9 cellular contexts compared by ENCODE assay signal in the genomic region with DNA sequence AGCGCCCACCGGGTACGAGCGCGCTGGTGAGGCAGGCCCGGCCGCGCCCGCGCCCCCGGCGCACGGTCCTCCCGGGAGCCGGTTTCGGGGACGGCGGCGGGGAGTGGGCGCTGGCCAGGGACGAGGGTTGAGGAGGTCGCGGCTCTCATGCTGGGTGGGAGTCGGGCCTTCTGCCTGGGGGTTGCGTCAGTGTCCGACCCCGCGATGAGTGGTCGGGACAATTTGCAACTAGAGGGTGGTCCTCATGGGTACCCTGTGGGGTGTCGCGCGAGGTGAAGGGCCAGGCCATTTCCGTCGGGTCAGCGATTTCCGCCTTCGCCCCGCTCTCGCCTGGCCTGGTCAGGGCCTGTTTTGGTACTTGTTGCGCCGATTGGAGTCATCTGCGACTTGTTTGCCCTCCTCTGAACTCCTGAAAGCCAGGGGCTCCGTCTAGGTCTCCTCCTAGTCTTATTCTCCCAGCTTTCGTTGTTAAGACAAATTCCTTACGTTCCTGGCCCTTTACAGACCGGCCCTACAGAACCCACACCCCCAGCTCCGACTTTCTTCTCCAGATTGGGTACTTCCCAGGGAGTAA. TPM values are rescaled to one million over a fixed set of nuclear protein-coding genes. Genes with fewer than 3 reads are reported as not detected.
A peak's percentile ranks its signal among the peaks of the same experiment; 100 is the strongest.
DNase-seq lines count a peak whose midpoint lies in the region; ATAC-seq, FAIRE-seq and TF ChIP-seq lines count a peak whose summit lies in the region.
"Had no signal": no experiment of that assay in that cellular context is flagged by ENCODE, and none has a peak within 500 bp of the region (broad histone marks: within the 10 kb centered on the region; RNA-seq: fewer than 3 reads in every experiment).

No MANE protein-coding gene starts in this region.

- H2BK20ac ChIP-seq in IMR-90 (ENCODE audit: low read depth, low read length), result no peak overlapping the region

- TF ChIP-seq CTCF in IMR-90 (conservative IDR thresholded peaks at IDR 0.05; ENCODE audit: low read depth, low read length), result no peak

- dilution Hi-C loops in IMR-90 (cut with HindIII; ENCODE audit: low sequenced_read_pairs, unreplicated experiment), result no loop called here

- H4K8ac ChIP-seq in IMR-90 (ENCODE audit: low read depth in 2 of 2, low read length in 2 of 2), result peak overlapping the region; percentile 55 to 65

- peak overlapping the region; percentile 90 for H3K4ac ChIP-seq in IMR-90 (ENCODE audit: low read depth, low read length)

- TF ChIP-seq RAD21 in IMR-90 (IDR thresholded peaks at IDR 0.05; ENCODE audit: low read length), result no peak

- H2AFZ ChIP-seq in IMR-90 (replicated peaks; ENCODE audit: low read length, poor library complexity), result peak overlapping the region; percentile 94

- H2BK5ac ChIP-seq in IMR-90 (ENCODE audit: low read depth, low read length, poor library complexity, severe bottlenecking), result peak overlapping the region; percentile 89

- WGBS in IMR-90 (ENCODE audit: extremely low coverage in 2 of 2, insufficient read length in 1 of 2), 2 experiments, result 1% methylated on average over 34 of the region's 47 CpGs; no CpG with 5 or more reads in 1 of the 2 experiments
- WGBS in small intestine, 3 donors, result 0% methylated on average over 36 to 47 of the region's 47 CpGs

- H3K9ac ChIP-seq in BLaER1 (peak overlapping the region; percentile 98), IMR-90 (ENCODE audit: low read depth, low read length) (peak overlapping the region; percentile 90)

- H3K4me3 ChIP-seq in BLaER1, result peak overlapping the region; percentile 93
- peak overlapping the region; percentile 86 for H3K4me3 ChIP-seq in IMR-90 (ENCODE audit: insufficient read depth, low read depth, low read length)
- peak overlapping the region; percentile 91 to 95 for H3K4me3 ChIP-seq in small intestine (ENCODE audit: low read depth in 1 of 2, low read length in 2 of 2)

- TF ChIP-seq POLR2A in IMR-90 (IDR thresholded peaks at IDR 0.05; ENCODE audit: low read depth, low read length), result no peak

- H3K36me3 ChIP-seq in BLaER1 (peaks cover 20% of the 10 kb centered on the region; the same call in 1 of the 2 replicates), IMR-90 (ENCODE audit: control insufficient read depth, insufficient read depth, low read length) (no peaks in the 10 kb centered on the region), small intestine (ENCODE audit: control insufficient read depth in 2 of 2, insufficient read depth in 2 of 2, low read length in 2 of 2) (no peaks in the 10 kb centered on the region)

- BruUV-seq in IMR-90 (replicated peaks; lab: Mats Ljungman, UMichigan), result no TSS peak

- peak overlapping the region; percentile 96 for H3K14ac ChIP-seq in IMR-90 (replicated peaks; ENCODE audit: low read depth, low read length)

- H4K91ac ChIP-seq in IMR-90 (ENCODE audit: insufficient read depth, low read depth, low read length), result peak overlapping the region; percentile 64

- in situ Hi-C loops in IMR-90 (cut with MboI; ENCODE audit: low sequenced_read_pairs), result no loop called here

- POLR2A ChIA-PET in IMR-90 (lab: Charles Lee; ENCODE audit: unreplicated experiment), result no interaction called here

- H3K18ac ChIP-seq in IMR-90 (ENCODE audit: low read depth, low read length), result peak overlapping the region; percentile 69; the same call in 1 of the 2 replicates

- H3K27ac ChIP-seq in BLaER1 (peak overlapping the region; percentile 99), IMR-90 (ENCODE audit: insufficient read depth, low read length) (peak overlapping the region; percentile 92), small intestine (ENCODE audit: low read depth in 1 of 2, low read length in 1 of 2) (peak overlapping the region; percentile 97 to 99)

- H3K56ac ChIP-seq in IMR-90 (ENCODE audit: extremely low read depth, insufficient read depth, low read length), result peak overlapping the region; percentile 79

- H4K20me1 ChIP-seq in BLaER1 (peaks cover 50% of the 10 kb centered on the region), IMR-90 (ENCODE audit: insufficient read depth, low read length) (peaks cover 49% of the 10 kb centered on the region)

- peak; percentile 7 for ATAC-seq in GM19023 (IDR thresholded peaks at IDR 0.05; ENCODE audit: unreplicated experiment)
- ATAC-seq in IMR-90 (ENCODE audit: low read depth), result peak; percentile 37

- H2BK15ac ChIP-seq in IMR-90 (ENCODE audit: low read depth, low read length), result no peak overlapping the region

- CTCF ChIA-PET in IMR-90 (lab: Yijun Ruan, JAX), result no interaction called here

- H3K79me1 ChIP-seq in IMR-90 (ENCODE audit: low read depth in 1 of 2, low read length in 2 of 2), result peaks cover 10 to 60% of the 10 kb centered on the region in 2 experiments; a peak in 3 of 4 replicates

- H2BK120ac ChIP-seq in IMR-90 (ENCODE audit: low read depth, low read length), result peak overlapping the region; percentile 4; the same call in 1 of the 2 replicates

- H3K4me1 ChIP-seq in BLaER1, result peaks cover 49% of the 10 kb centered on the region
- peaks cover 9% of the 10 kb centered on the region for H3K4me1 ChIP-seq in IMR-90 (ENCODE audit: control insufficient read depth, insufficient read depth, low read length)
- H3K4me1 ChIP-seq in small intestine (ENCODE audit: control insufficient read depth in 2 of 2, insufficient read depth in 1 of 2, low read depth in 1 of 2, low read length in 1 of 2), result peaks cover 0 to 21% of the 10 kb centered on the region in 2 donors

- peak overlapping the region; percentile 88 for H2AK5ac ChIP-seq in IMR-90 (ENCODE audit: low read depth, low read length)

- peak; percentile 49 for DNase-seq in IMR-90
- peak; percentile 41 for DNase-seq in amniotic epithelial cell (ENCODE audit: low read depth)
- peak; percentile 45 for DNase-seq in iPS-NIHi7 (ENCODE audit: extremely low spot score)
- no peak for DNase-seq in small intestine
- no peak for DNase-seq in NCI-H748 (lab: John Stamatoyannopoulos, UW; ENCODE audit: unreplicated experiment)
- DNase-seq in NCI-H1048 (lab: John Stamatoyannopoulos, UW), result no peak

- peak overlapping the region; percentile 100 for H2AK9ac ChIP-seq in IMR-90 (replicated peaks; ENCODE audit: low read depth, low read length, poor library complexity)

- H3K9me3 ChIP-seq in BLaER1 (0 out of 2 replicates have a peak, but pooled peaks cover 10% of the 10 kb centered on the region), IMR-90 (ENCODE audit: control insufficient read depth, insufficient read depth, low read length) (no peaks in the 10 kb centered on the region), small intestine (ENCODE audit: control insufficient read depth, low read depth) (no peaks in the 10 kb centered on the region)

- FAIRE-seq in small intestine (lab: Jason Lieb, UNC), result no peak

- intact Hi-C loops in IMR-90 (cut with micrococcal nuclease), result loop anchor here (2.0 kb wide), 2 partner anchors 42 to 58 kb away; a partner anchor contains a TSS

- H4K5ac ChIP-seq in IMR-90 (ENCODE audit: low read depth, low read length), result peak overlapping the region; percentile 69

- peaks cover 26% of the 10 kb centered on the region for H3K9me1 ChIP-seq in IMR-90 (ENCODE audit: insufficient read depth, low read length)

- H3K4me2 ChIP-seq in BLaER1 (peak overlapping the region; percentile 98), IMR-90 (ENCODE audit: low read depth, low read length) (peak overlapping the region; percentile 96)

- H3K23ac ChIP-seq in IMR-90 (ENCODE audit: low read depth, low read length), result peak overlapping the region; percentile 93

- no peaks in the 10 kb centered on the region for H3K27me3 ChIP-seq in BLaER1
- no peaks in the 10 kb centered on the region for H3K27me3 ChIP-seq in IMR-90 (ENCODE audit: control insufficient read depth, insufficient read depth, low read length)
- no peaks in the 10 kb centered on the region for H3K27me3 ChIP-seq in small intestine (ENCODE audit: control insufficient read depth in 2 of 2, insufficient read depth in 2 of 2, low read length in 2 of 2)

TF ChIP-seq in IMR-90, 13 proteins besides CTCF, POLR2A, EP300 and RAD21:
- peak; percentile 82 for TF ChIP-seq MAFK (IDR thresholded peaks at IDR 0.05; ENCODE audit: low read depth, low read length)
- TF ChIP-seq, protein P1, sequence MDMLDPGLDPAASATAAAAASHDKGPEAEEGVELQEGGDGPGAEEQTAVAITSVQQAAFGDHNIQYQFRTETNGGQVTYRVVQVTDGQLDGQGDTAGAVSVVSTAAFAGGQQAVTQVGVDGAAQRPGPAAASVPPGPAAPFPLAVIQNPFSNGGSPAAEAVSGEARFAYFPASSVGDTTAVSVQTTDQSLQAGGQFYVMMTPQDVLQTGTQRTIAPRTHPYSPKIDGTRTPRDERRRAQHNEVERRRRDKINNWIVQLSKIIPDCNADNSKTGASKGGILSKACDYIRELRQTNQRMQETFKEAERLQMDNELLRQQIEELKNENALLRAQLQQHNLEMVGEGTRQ (IDR thresholded peaks at IDR 0.05; ENCODE audit: low read depth, low read length), result no peak
TF ChIP-seq in IMR-90: peak in this region for 1.

RNA-seq across cellular contexts. Expression of a gene that starts 14.9 kb away (rescaled TPM):
- 5.6 and 7.5 TPM in 2 replicates for total RNA-seq in IMR-90 (2012; rRNA removed)
- polyA plus RNA-seq in IMR-90 (2012; rRNA removed) (15.2 and 18.0 TPM in 2 replicates), small intestine (100 to 1,000 TPM in 1 of 3 donors, 10 to 100 TPM in 2; 51.2 to 102 (median 69.2) TPM)
- polyA plus RNA-seq in IMR-90 (2012; cell fraction: cytosol; rRNA removed), result 9.1 and 16.7 TPM in 2 replicates
- 25.4 and 50.3 TPM in 2 replicates for polyA plus RNA-seq in IMR-90 (2012; cell fraction: nucleus; rRNA removed; ENCODE audit: low replicate concordance)

RNA-seq across cellular contexts. Expression of a gene that starts 15.1 kb away (rescaled TPM):
- 3.0 and 3.1 TPM in 2 replicates for total RNA-seq in IMR-90 (2012; rRNA removed)
- 0.79 and 0.91 TPM in 2 replicates for polyA plus RNA-seq in IMR-90 (2012; rRNA removed)
- polyA plus RNA-seq in IMR-90 (2012; cell fraction: cytosol; rRNA removed), result 0.24 and 0.31 TPM in 2 replicates
- polyA plus RNA-seq in IMR-90 (2012; cell fraction: nucleus; rRNA removed; ENCODE audit: low replicate concordance), result 0.24 and 1.9 TPM in 2 replicates
- polyA plus RNA-seq in small intestine, result under 1 TPM; 0.45 to 0.95 (median 0.81) TPM

RNA-seq across cellular contexts. Expression of a gene that starts 36.9 kb away (rescaled TPM):
- total RNA-seq in IMR-90 (2012; rRNA removed), result not detected in 2 replicates
- polyA plus RNA-seq in IMR-90 (2012; rRNA removed) (not detected in 2 replicates), small intestine (not detected)
- not detected in 2 replicates for polyA plus RNA-seq in IMR-90 (2012; cell fraction: cytosol; rRNA removed)
- polyA plus RNA-seq in IMR-90 (2012; cell fraction: nucleus; rRNA removed; ENCODE audit: low replicate concordance), result not detected in 2 replicates
- total RNA-seq: SK-MEL-5 had no signal

RNA-seq across cellular contexts. Expression of a gene that starts 42.4 kb away (rescaled TPM):
- 6.8 and 13.3 TPM in 2 replicates for total RNA-seq in IMR-90 (2012; rRNA removed)
- polyA plus RNA-seq in IMR-90 (2012; rRNA removed), result 10.7 and 14.4 TPM in 2 replicates
- 1.8 and 2.5 TPM in 2 replicates for polyA plus RNA-seq in IMR-90 (2012; cell fraction: cytosol; rRNA removed)
- 1.8 and 8.2 TPM in 2 replicates for polyA plus RNA-seq in IMR-90 (2012; cell fraction: nucleus; rRNA removed; ENCODE audit: low replicate concordance)
- polyA plus RNA-seq in small intestine, result 10 to 100 TPM in 1 of 3 donors, 1 to 10 TPM in 2; 3.6 to 10.6 (median 4.6) TPM

RNA-seq across cellular contexts. Expression of a gene that starts 57.4 kb away (rescaled TPM):
- total RNA-seq in IMR-90 (2012; rRNA removed), result 5.3 and 7.2 TPM in 2 replicates
- polyA plus RNA-seq in IMR-90 (2012; rRNA removed) (9.4 and 10.6 TPM in 2 replicates), small intestine (1 to 10 TPM; 3.0 to 4.9 (median 4.5) TPM)
- polyA plus RNA-seq in IMR-90 (2012; cell fraction: cytosol; rRNA removed), result 6.6 and 9.8 TPM in 2 replicates
- 5.1 and 8.9 TPM in 2 replicates for polyA plus RNA-seq in IMR-90 (2012; cell fraction: nucleus; rRNA removed; ENCODE audit: low replicate concordance)

Comparison
In these comparisons a context has a peak if more than half of its experiments do, and no peak if none do; other contexts are left out.
1. DNase-seq: peak in IMR-90 (single experiment), amniotic epithelial cell (single experiment) and iPS-NIHi7 (single experiment); none in small intestine (single experiment), NCI-H748 (single experiment) and NCI-H1048 (single experiment).
2. Peak in every context shown above with its lines, with median percentiles within 50 percentile points of each other: H3K27ac ChIP-seq and H3K4me3 ChIP-seq.